1 cellular context compared by ENCODE assay signal in the genomic region with DNA sequence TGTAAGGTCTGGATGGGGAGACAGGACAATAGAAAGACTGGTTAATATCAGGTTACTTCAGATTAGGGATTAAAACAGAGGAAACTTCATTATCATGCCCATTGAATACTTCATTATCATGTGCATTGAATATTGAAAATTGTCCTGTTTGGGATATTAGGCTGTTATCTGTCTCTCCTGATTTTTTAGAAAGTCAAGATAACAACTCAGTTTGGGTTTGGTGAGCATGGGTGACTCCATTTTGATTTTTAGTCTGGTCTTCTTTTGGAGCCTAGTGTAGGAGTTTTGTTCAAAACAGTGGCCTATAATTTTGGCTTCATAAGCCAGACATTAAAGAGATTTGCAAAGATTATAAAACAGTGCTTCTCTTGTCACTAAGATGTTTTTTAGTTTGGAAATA.
TF ChIP-seq lines count a peak whose summit lies in the region.

No MANE protein-coding gene starts in this region.

TF ChIP-seq in K562, 482 proteins besides CTCF, POLR2A, EP300 and RAD21 (continued from another document and continues in another):
- TF ChIP-seq, protein P1, sequence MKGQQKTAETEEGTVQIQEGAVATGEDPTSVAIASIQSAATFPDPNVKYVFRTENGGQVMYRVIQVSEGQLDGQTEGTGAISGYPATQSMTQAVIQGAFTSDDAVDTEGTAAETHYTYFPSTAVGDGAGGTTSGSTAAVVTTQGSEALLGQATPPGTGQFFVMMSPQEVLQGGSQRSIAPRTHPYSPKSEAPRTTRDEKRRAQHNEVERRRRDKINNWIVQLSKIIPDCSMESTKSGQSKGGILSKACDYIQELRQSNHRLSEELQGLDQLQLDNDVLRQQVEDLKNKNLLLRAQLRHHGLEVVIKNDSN (CRISPR knock-in tag; IDR thresholded peaks at IDR 0.05), result no peak
- TF ChIP-seq, protein P2, sequence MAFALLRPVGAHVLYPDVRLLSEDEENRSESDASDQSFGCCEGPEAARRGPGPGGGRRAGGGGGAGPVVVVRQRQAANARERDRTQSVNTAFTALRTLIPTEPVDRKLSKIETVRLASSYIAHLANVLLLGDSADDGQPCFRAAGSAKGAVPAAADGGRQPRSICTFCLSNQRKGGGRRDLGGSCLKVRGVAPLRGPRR (CRISPR knock-in tag; IDR thresholded peaks at IDR 0.05), result peak; percentile 78; the same call in 1 of the 2 replicates
- TF ChIP-seq NKRF (IDR thresholded peaks at IDR 0.05; ENCODE audit: borderline replicate concordance) (no peak), XRCC5 (IDR thresholded peaks at IDR 0.05; ENCODE audit: low read depth, low read length) (no peak), ZMIZ1 (IDR thresholded peaks at IDR 0.05; ENCODE audit: low read depth in 2 of 2, low read length in 2 of 2) (no peak), CTBP1 (IDR thresholded peaks at IDR 0.05; ENCODE audit: borderline replicate concordance) (no peak), PTTG1 (tag; IDR thresholded peaks at IDR 0.05; ENCODE audit: low read depth) (peak; percentile 92), HDAC1 (IDR thresholded peaks at IDR 0.05) (no peak), PATZ1 (CRISPR knock-in tag; IDR thresholded peaks at IDR 0.05; ENCODE audit: borderline replicate concordance) (no peak), ZNF668 (CRISPR knock-in tag; IDR thresholded peaks at IDR 0.05) (peak; percentile 96), POU5F1 (IDR thresholded peaks at IDR 0.05; ENCODE audit: borderline replicate concordance, low read depth, low read length, partially characterized antibody) (no peak), TEAD1 (CRISPR knock-in tag; IDR thresholded peaks at IDR 0.05) (peak in 1 of 2 experiments; percentile 86; a peak in 2 of 4 replicates), FOXA1 (IDR thresholded peaks at IDR 0.05; ENCODE audit: borderline replicate concordance) (no peak), DDX20 (tag; IDR thresholded peaks at IDR 0.05; ENCODE audit: low read depth) (peak; percentile 93), ZNF239 (CRISPR knock-in tag; IDR thresholded peaks at IDR 0.05) (peak; percentile 67), PRMT5 (CRISPR knock-in tag; IDR thresholded peaks at IDR 0.05) (no peak), ZBTB49 (CRISPR knock-in tag; IDR thresholded peaks at IDR 0.05; ENCODE audit: borderline replicate concordance) (no peak), KLF10 (CRISPR knock-in tag; IDR thresholded peaks at IDR 0.05) (no peak), ZNF561 (CRISPR knock-in tag; conservative IDR thresholded peaks at IDR 0.05) (no peak), BACH1 (tag; IDR thresholded peaks at IDR 0.05) (peak; percentile 33; the same call in 1 of the 2 replicates), RBM17 (IDR thresholded peaks at IDR 0.05; ENCODE audit: borderline replicate concordance, low read depth, low read length) (no peak), BRF2 (IDR thresholded peaks at IDR 0.05; ENCODE audit: borderline replicate concordance, insufficient read depth, insufficient read length) (no peak), CREB1 (IDR thresholded peaks at IDR 0.05) (no peak), CREB1 (CRISPR knock-in tag; IDR thresholded peaks at IDR 0.05) (no peak), PBX2 (CRISPR knock-in tag; IDR thresholded peaks at IDR 0.05; ENCODE audit: low read depth) (no peak), PBX2 (tag; conservative IDR thresholded peaks at IDR 0.05; ENCODE audit: low read depth) (peak; percentile 41; the same call in 1 of the 2 replicates), DNMT1 (IDR thresholded peaks at IDR 0.05) (no peak)
- TF ChIP-seq, protein P3, sequence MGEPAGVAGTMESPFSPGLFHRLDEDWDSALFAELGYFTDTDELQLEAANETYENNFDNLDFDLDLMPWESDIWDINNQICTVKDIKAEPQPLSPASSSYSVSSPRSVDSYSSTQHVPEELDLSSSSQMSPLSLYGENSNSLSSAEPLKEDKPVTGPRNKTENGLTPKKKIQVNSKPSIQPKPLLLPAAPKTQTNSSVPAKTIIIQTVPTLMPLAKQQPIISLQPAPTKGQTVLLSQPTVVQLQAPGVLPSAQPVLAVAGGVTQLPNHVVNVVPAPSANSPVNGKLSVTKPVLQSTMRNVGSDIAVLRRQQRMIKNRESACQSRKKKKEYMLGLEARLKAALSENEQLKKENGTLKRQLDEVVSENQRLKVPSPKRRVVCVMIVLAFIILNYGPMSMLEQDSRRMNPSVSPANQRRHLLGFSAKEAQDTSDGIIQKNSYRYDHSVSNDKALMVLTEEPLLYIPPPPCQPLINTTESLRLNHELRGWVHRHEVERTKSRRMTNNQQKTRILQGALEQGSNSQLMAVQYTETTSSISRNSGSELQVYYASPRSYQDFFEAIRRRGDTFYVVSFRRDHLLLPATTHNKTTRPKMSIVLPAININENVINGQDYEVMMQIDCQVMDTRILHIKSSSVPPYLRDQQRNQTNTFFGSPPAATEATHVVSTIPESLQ (CRISPR knock-in tag; IDR thresholded peaks at IDR 0.05), result no peak
- TF ChIP-seq, protein P4, sequence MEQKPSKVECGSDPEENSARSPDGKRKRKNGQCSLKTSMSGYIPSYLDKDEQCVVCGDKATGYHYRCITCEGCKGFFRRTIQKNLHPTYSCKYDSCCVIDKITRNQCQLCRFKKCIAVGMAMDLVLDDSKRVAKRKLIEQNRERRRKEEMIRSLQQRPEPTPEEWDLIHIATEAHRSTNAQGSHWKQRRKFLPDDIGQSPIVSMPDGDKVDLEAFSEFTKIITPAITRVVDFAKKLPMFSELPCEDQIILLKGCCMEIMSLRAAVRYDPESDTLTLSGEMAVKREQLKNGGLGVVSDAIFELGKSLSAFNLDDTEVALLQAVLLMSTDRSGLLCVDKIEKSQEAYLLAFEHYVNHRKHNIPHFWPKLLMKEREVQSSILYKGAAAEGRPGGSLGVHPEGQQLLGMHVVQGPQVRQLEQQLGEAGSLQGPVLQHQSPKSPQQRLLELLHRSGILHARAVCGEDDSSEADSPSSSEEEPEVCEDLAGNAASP (IDR thresholded peaks at IDR 0.05), result no peak
- TF ChIP-seq, protein P5, sequence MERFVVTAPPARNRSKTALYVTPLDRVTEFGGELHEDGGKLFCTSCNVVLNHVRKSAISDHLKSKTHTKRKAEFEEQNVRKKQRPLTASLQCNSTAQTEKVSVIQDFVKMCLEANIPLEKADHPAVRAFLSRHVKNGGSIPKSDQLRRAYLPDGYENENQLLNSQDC (CRISPR knock-in tag; IDR thresholded peaks at IDR 0.05), result no peak
- TF ChIP-seq, protein P6, sequence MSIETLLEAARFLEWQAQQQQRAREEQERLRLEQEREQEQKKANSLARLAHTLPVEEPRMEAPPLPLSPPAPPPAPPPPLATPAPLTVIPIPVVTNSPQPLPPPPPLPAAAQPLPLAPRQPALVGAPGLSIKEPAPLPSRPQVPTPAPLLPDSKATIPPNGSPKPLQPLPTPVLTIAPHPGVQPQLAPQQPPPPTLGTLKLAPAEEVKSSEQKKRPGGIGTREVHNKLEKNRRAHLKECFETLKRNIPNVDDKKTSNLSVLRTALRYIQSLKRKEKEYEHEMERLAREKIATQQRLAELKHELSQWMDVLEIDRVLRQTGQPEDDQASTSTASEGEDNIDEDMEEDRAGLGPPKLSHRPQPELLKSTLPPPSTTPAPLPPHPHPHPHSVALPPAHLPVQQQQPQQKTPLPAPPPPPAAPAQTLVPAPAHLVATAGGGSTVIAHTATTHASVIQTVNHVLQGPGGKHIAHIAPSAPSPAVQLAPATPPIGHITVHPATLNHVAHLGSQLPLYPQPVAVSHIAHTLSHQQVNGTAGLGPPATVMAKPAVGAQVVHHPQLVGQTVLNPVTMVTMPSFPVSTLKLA (conservative IDR thresholded peaks at IDR 0.05), result no peak
- TF ChIP-seq, protein P7, sequence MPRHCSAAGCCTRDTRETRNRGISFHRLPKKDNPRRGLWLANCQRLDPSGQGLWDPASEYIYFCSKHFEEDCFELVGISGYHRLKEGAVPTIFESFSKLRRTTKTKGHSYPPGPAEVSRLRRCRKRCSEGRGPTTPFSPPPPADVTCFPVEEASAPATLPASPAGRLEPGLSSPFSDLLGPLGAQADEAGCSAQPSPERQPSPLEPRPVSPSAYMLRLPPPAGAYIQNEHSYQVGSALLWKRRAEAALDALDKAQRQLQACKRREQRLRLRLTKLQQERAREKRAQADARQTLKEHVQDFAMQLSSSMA (CRISPR knock-in tag; IDR thresholded peaks at IDR 0.05), result no peak
